ENCODE assay signal across 23 cellular contexts in genomic region chr11:43968719-43969118, GRCh38.
"Had no signal": no experiment of that assay in that cellular context is flagged by ENCODE, and none has a peak within 500 bp of the region (broad histone marks: within the 10 kb centered on the region; RNA-seq: fewer than 3 reads in every experiment).

No MANE protein-coding gene starts in this region.

- DNase-seq: central memory CD4-positive, alpha-beta T cell; effector CD8-positive, alpha-beta T cell; endodermal cell; foreskin fibroblast; gastrocnemius medialis; head of caudate nucleus; hippocampal formation; left cardiac atrium; left ventricle myocardium superior; lower lobe of right lung; natural killer cell; ovary; sigmoid colon; stimulated activated CD4-positive, alpha-beta T cell treated with anti-CD3 and anti-CD28 coated beads, Interleukin-2, amount 100 ng/mL, for 24 hours; stimulated activated CD4-positive, alpha-beta T cell treated with anti-CD3 and anti-CD28 coated beads, Interleukin-4, amount 100 ng/mL, for 24 hours; stimulated activated naive CD4-positive, alpha-beta T cell treated with Interleukin-2 at 50 U/mL for 16 hours; stomach; thyroid gland had no signal

- H3K4me3 ChIP-seq: gastrocnemius medialis, lower lobe of right lung, ovary, sigmoid colon, stomach, thyroid gland had no signal

- H3K27me3 ChIP-seq: gastrocnemius medialis, ovary, sigmoid colon, thyroid gland had no signal

- FAIRE-seq: colon, islet of Langerhans had no signal

- H3K36me3 ChIP-seq: gastrocnemius medialis, lower lobe of right lung, ovary, sigmoid colon, stomach, thyroid gland had no signal

- H3K9me3 ChIP-seq: gastrocnemius medialis, lower lobe of right lung, ovary, stomach, thyroid gland had no signal

- H3K4me1 ChIP-seq: gastrocnemius medialis, sigmoid colon, stomach, thyroid gland had no signal

- ATAC-seq: esophagus mucosa; gastrocnemius medialis; lower lobe of right lung; natural killer cell; stimulated activated effector memory CD8-positive, alpha-beta T cell treated with anti-CD3 and anti-CD28 coated beads, Interleukin-12 subunit alpha, Interleukin-12 subunit beta, amount 100 ng/mL, for 72 hours had no signal

- H3K27ac ChIP-seq: epithelial cell of prostate, gastrocnemius medialis, lower lobe of right lung, ovary, sigmoid colon, stomach, thyroid gland had no signal
